13 cellular contexts compared by ENCODE assay signal in genomic region chr15:71329509-71330260, GRCh38.
DNase-seq lines count a peak whose midpoint lies in the region; ATAC-seq and TF ChIP-seq lines count a peak whose summit lies in the region.
"Had no signal": no experiment of that assay in that cellular context is flagged by ENCODE, and none has a peak within 500 bp of the region (broad histone marks: within the 10 kb centered on the region; RNA-seq: fewer than 3 reads in every experiment).

No MANE protein-coding gene starts in this region.

- no peaks in the 10 kb centered on the region for H4K20me1 ChIP-seq in osteoblast (ENCODE audit: insufficient read depth, low read length)
- H4K20me1 ChIP-seq: BLaER1 had no signal

- peaks cover 2% of the 10 kb centered on the region for H3K9me3 Mint-ChIP-seq in stimulated activated memory B cell treated with anti-CD40 and anti-IgM and Interleukin-4, amounts not matched to agents 10 μg/mL and 1 μg/mL and 100 μg/mL, for 72 hours
- no peaks in the 10 kb centered on the region for H3K9me3 Mint-ChIP-seq in progenitor cell of endocrine pancreas (ENCODE audit: low read depth)

- H3K27ac ChIP-seq in RWPE2 (ENCODE audit: poor library complexity, severe bottlenecking) (peak overlapping the region; percentile 45), foreskin keratinocyte (peak overlapping the region; percentile 61), osteoblast (ENCODE audit: low read depth, low read length) (peak overlapping the region; percentile 56)
- H3K27ac ChIP-seq: BLaER1 had no signal

- no peak overlapping the region for H3K4me3 Mint-ChIP-seq in stimulated activated memory B cell treated with anti-CD40 and anti-IgM and Interleukin-4, amounts not matched to agents 10 μg/mL and 1 μg/mL and 100 μg/mL, for 72 hours
- H3K4me3 Mint-ChIP-seq in progenitor cell of endocrine pancreas (ENCODE audit: low read depth), result no peak overlapping the region

- H3K27me3 ChIP-seq in RWPE2 (ENCODE audit: insufficient read depth, poor library complexity, severe bottlenecking), result no peaks in the 10 kb centered on the region
- H3K27me3 ChIP-seq in foreskin keratinocyte, result no peaks in the 10 kb centered on the region
- H3K27me3 ChIP-seq in osteoblast (ENCODE audit: insufficient read depth, low read length), result no peaks in the 10 kb centered on the region
- H3K27me3 ChIP-seq: BLaER1 had no signal

- no peaks in the 10 kb centered on the region for H3K27me3 Mint-ChIP-seq in stimulated activated memory B cell treated with anti-CD40 and anti-IgM and Interleukin-4, amounts not matched to agents 10 μg/mL and 1 μg/mL and 100 μg/mL, for 72 hours
- peaks cover 13% of the 10 kb centered on the region for H3K27me3 Mint-ChIP-seq in progenitor cell of endocrine pancreas

- H3K4me3 ChIP-seq in RWPE2 (ENCODE audit: severe bottlenecking), result no peak overlapping the region
- H3K4me3 ChIP-seq in osteoblast (ENCODE audit: insufficient read depth, low read length), result no peak overlapping the region
- H3K4me3 ChIP-seq: BLaER1, HAP-1 had no signal

- H3K4me1 ChIP-seq in RWPE2 (ENCODE audit: insufficient read depth, poor library complexity, severe bottlenecking) (peaks cover 36% of the 10 kb centered on the region), foreskin keratinocyte (peaks cover 14% of the 10 kb centered on the region), osteoblast (ENCODE audit: insufficient read depth, low read length) (peaks cover 40% of the 10 kb centered on the region)
- H3K4me1 ChIP-seq: BLaER1 had no signal

- peak; percentile 22 for DNase-seq in AG20443 (ENCODE audit: low spot score)
- no peak for DNase-seq in RWPE2 (ENCODE audit: low spot score)
- peak; percentile 54 to 73 for DNase-seq in foreskin keratinocyte
- DNase-seq in osteoblast (ENCODE audit: insufficient read length, low spot score, missing footprints), result no peak
- DNase-seq in SW 1271 (lab: John Stamatoyannopoulos, UW), result no peak
- DNase-seq in progenitor cell of endocrine pancreas (ENCODE audit: low spot score, unreplicated experiment), result no peak
- DNase-seq: activated CD4-positive, alpha-beta T cell treated with anti-CD3 and anti-CD28 coated beads for 48 hours; stimulated activated CD4-positive, alpha-beta T cell treated with anti-CD3 and anti-CD28 coated beads, Interleukin-12 subunit alpha, Interleukin-12 subunit beta, amount 100 ng/mL, for 4 hours; substantia nigra had no signal

- no peaks in the 10 kb centered on the region for H3K79me2 ChIP-seq in osteoblast (ENCODE audit: insufficient read depth, low read length)

- H3K9me3 ChIP-seq in RWPE2 (ENCODE audit: severe bottlenecking) (no peaks in the 10 kb centered on the region), osteoblast (ENCODE audit: low read depth, low read length) (no peaks in the 10 kb centered on the region)
- H3K9me3 ChIP-seq: BLaER1, HAP-1 had no signal

- no peaks in the 10 kb centered on the region for H3K4me1 Mint-ChIP-seq in stimulated activated memory B cell treated with anti-CD40 and anti-IgM and Interleukin-4, amounts not matched to agents 10 μg/mL and 1 μg/mL and 100 μg/mL, for 72 hours
- no peaks in the 10 kb centered on the region for H3K4me1 Mint-ChIP-seq in progenitor cell of endocrine pancreas (ENCODE audit: low read depth)

- H3K36me3 ChIP-seq in RWPE2 (ENCODE audit: low read depth) (peaks cover 30% of the 10 kb centered on the region), osteoblast (ENCODE audit: insufficient read depth, low read length) (no peaks in the 10 kb centered on the region)
- H3K36me3 ChIP-seq: BLaER1, HAP-1 had no signal

- ATAC-seq in RWPE2 (ENCODE audit: low read depth) (peak; percentile 87), foreskin keratinocyte (peak; percentile 69), HG03139 (IDR thresholded peaks at IDR 0.05; ENCODE audit: unreplicated experiment) (no peak)
- ATAC-seq in stimulated activated memory B cell treated with anti-CD40 and anti-IgM and Interleukin-4, amounts not matched to agents 10 μg/mL and 1 μg/mL and 100 μg/mL, for 72 hours, result no peak

- no peak overlapping the region for H3K27ac Mint-ChIP-seq in stimulated activated memory B cell treated with anti-CD40 and anti-IgM and Interleukin-4, amounts not matched to agents 10 μg/mL and 1 μg/mL and 100 μg/mL, for 72 hours
- H3K27ac Mint-ChIP-seq in progenitor cell of endocrine pancreas, result no peak overlapping the region

- no peak overlapping the region for H3K4me2 ChIP-seq in osteoblast (ENCODE audit: insufficient read depth, low read length)
- H3K4me2 ChIP-seq: BLaER1 had no signal

- TF ChIP-seq CTCF in RWPE2 (IDR thresholded peaks at IDR 0.05; ENCODE audit: poor library complexity, severe bottlenecking) (no peak), foreskin keratinocyte (conservative IDR thresholded peaks at IDR 0.05) (no peak), osteoblast (IDR thresholded peaks at IDR 0.05; ENCODE audit: extremely low read depth, low read depth, low read length) (no peak), progenitor cell of endocrine pancreas (IDR thresholded peaks at IDR 0.05; ENCODE audit: unreplicated experiment) (no peak)

- H3K36me3 Mint-ChIP-seq in stimulated activated memory B cell treated with anti-CD40 and anti-IgM and Interleukin-4, amounts not matched to agents 10 μg/mL and 1 μg/mL and 100 μg/mL, for 72 hours, result no peaks in the 10 kb centered on the region
- no peaks in the 10 kb centered on the region for H3K36me3 Mint-ChIP-seq in progenitor cell of endocrine pancreas (ENCODE audit: insufficient read depth)

- no peak overlapping the region for H2AFZ ChIP-seq in osteoblast (ENCODE audit: low read length)

Comparison
In these comparisons a context has a peak if more than half of its experiments do, and no peak if none do; other contexts are left out.
1. DNase-seq: peak in AG20443 (single experiment) and foreskin keratinocyte (2 of 2); none in RWPE2 (single experiment), osteoblast (single experiment), SW 1271 (0 of 2) and progenitor cell of endocrine pancreas (single experiment).
2. ATAC-seq: peak in RWPE2 (single experiment) and foreskin keratinocyte (single experiment); none in HG03139 (single experiment) and stimulated activated memory B cell treated with anti-CD40 and anti-IgM and Interleukin-4, amounts not matched to agents 10 μg/mL and 1 μg/mL and 100 μg/mL, for 72 hours (single experiment).
3. Peak in every context shown above with its lines, with median percentiles within 50 percentile points of each other: H3K27ac ChIP-seq.